Comparison of ENCODE assay signal across 8 cellular contexts in genomic region chr11:94493443-94494199, GRCh38.
DNase-seq lines count a peak whose midpoint lies in the region; ATAC-seq and FAIRE-seq lines count a peak whose summit lies in the region.

Gene ANKRD49, plus strand, starts transcription at chr11:94493984. Its CDS starts 2,710 bp downstream, at chr11:94496694.
Gene MRE11, minus strand, starts transcription at chr11:94493844. Its CDS starts 1,043 bp downstream, at chr11:94492801.

- DNase-seq in AG08396 (ENCODE audit: low spot score) (peak; percentile 93), NCI-H446 (lab: John Stamatoyannopoulos, UW) (peak; percentile 98 to 99), cerebellar cortex (ENCODE audit: low spot score) (peak; percentile 99)
- DNase-seq in activated CD4-positive, CD25-positive, alpha-beta regulatory T cell treated with anti-CD3 and anti-CD28 coated beads, Interleukin-2, amount 50 U/mL, for 16 hours (ENCODE audit: low read depth, low spot score): peak; percentile 96
- peak; percentile 91 for DNase-seq in stimulated activated CD4-positive, alpha-beta T cell treated with anti-CD3 and anti-CD28 coated beads, Interleukin-12 subunit alpha, Interleukin-12 subunit beta, amount 100 ng/mL, for 4 hours

- ATAC-seq in GM19025 (IDR thresholded peaks at IDR 0.05; ENCODE audit: low read depth, unreplicated experiment): peak; percentile 100
- ATAC-seq in HG03342 (IDR thresholded peaks at IDR 0.05; ENCODE audit: unreplicated experiment): peak; percentile 100

- FAIRE-seq in islet of Langerhans (lab: Jason Lieb, UNC): peak; percentile 93

Comparison
In these comparisons a context has a peak if more than half of its experiments do, and no peak if none do; other contexts are left out.
1. Peak in every context shown above with its lines: DNase-seq and ATAC-seq.